Comparison of ENCODE assay signal across 8 cellular contexts in the genomic region with DNA sequence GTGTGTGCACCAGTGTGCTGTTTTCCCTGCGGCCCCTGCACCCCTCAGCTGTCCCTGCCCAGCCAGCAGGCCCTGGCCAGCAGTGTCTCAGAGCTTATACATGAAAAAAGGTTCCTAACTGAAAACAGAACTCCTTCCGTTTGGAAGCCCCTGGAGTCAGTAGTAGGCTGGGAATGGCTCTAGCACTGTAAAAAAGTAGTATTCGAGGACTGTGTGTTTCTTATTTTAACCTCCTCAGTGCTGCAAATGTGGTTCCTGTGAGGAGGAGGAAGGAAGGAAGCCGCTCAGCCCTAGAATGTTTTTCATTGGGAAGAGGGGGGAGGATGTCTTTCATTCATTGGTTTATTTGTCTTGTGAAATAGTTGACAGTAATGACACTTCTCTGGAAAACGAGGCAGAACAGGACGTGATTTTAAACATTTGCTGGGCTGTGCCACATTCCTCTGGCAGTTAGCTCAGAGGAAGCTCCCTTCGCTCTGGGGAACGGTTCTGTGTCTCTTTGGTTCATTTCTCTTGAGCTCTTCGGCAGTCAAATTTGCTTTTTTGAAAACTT.
DNase-seq lines count a peak whose midpoint lies in the region; ATAC-seq and TF ChIP-seq lines count a peak whose summit lies in the region.

No MANE protein-coding gene starts in this region.

- H3K9me3 ChIP-seq in left lung: no peaks in the 10 kb centered on the region

- no peak for TF ChIP-seq CTCF in left lung (IDR thresholded peaks at IDR 0.05)

- no peaks in the 10 kb centered on the region for H3K36me3 ChIP-seq in left lung

- no peaks in the 10 kb centered on the region for H3K27me3 ChIP-seq in left lung

- DNase-seq in Right ventricle myocardium inferior (ENCODE audit: missing footprints) (no peak), cardiac septum (ENCODE audit: low spot score) (no peak), RKO (ENCODE audit: low spot score) (peak; percentile 85), left lung (peak in 1 of 2 donors; percentile 77), superior temporal gyrus (ENCODE audit: extremely low spot score) (peak; percentile 59), NCI-H1048 (lab: John Stamatoyannopoulos, UW) (no peak)
- no peak for DNase-seq in activated CD4-positive, alpha-beta T cell treated with anti-CD3 and anti-CD28 coated beads, Interleukin-2, amount 50 U/mL, for 48 hours

- intact Hi-C loops in Right ventricle myocardium inferior (cut with DNase I): loop anchor here (5.0 kb wide), 1 partner anchor 48 kb away; no protein-coding TSS in a partner anchor
- intact Hi-C loops in cardiac septum (cut with DNase I): loop anchor here (2.0 kb wide), 1 partner anchor 101 kb away; no protein-coding TSS in a partner anchor
- intact Hi-C loops in left lung (cut with DNase I): no loop called here

- H3K27ac ChIP-seq in cingulate gyrus (ENCODE audit: low read depth, low read length) (peak overlapping the region; percentile 14), left lung (peak overlapping the region; percentile 87 to 97)

- peak; percentile 62 for ATAC-seq in Right ventricle myocardium inferior
- ATAC-seq in left lung: peak; percentile 35

- peak overlapping the region; percentile 41 to 63 for H3K4me3 ChIP-seq in left lung

- peaks cover 35 to 75% of the 10 kb centered on the region in 2 donors for H3K4me1 ChIP-seq in left lung

Comparison
In these comparisons a context has a peak if more than half of its experiments do, and no peak if none do; other contexts are left out.
1. DNase-seq: peak in RKO (single experiment) and superior temporal gyrus (single experiment); none in Right ventricle myocardium inferior (single experiment), cardiac septum (single experiment), activated CD4-positive, alpha-beta T cell treated with anti-CD3 and anti-CD28 coated beads, Interleukin-2, amount 50 U/mL, for 48 hours (0 of 2) and NCI-H1048 (single experiment).
2. intact Hi-C loops: an anchor here in Right ventricle myocardium inferior (5.0 kb wide) and cardiac septum (2.0 kb wide); none called in left lung.